ENCODE assay signal across 21 cellular contexts in the genomic region with DNA sequence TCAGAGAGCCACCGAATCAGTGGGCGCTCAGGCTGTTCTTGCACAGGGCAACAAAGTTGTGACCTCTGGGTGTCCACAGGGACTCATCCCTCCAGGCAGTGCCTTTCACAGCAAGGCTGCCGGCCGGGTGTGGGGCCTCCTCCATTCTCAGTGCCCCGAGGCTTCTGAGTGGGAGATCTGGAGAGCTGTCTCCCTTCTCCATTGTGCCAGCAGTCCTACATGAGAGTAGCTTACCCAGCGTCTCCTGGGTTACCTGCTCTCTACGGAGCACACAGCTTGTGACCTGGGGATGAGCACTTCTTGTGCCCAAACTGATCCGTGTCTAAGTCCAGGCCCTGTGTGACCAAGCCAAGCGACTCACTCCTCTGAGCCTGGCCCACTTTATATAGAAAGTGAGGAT.
"Had no signal": no experiment of that assay in that cellular context is flagged by ENCODE, and none has a peak within 500 bp of the region (broad histone marks: within the 10 kb centered on the region; RNA-seq: fewer than 3 reads in every experiment).

No MANE protein-coding gene starts in this region.

- H3K4me3 Mint-ChIP-seq: effector memory CD8-positive, alpha-beta T cell; natural killer cell; neural crest cell; stimulated activated naive B cell treated with anti-CD40 and anti-IgM and Interleukin-4, amounts not matched to agents 10 μg/mL and 1 μg/mL and 100 μg/mL, for 72 hours; stimulated activated naive CD8-positive, alpha-beta T cell treated with anti-CD3 and anti-CD28 coated beads, Interleukin-15, amount 100 ng/mL, for 72 hours had no signal

- H3K9me3 Mint-ChIP-seq: natural killer cell; neural crest cell; stimulated activated naive B cell treated with anti-CD40 and anti-IgM and Interleukin-4, amounts not matched to agents 10 μg/mL and 1 μg/mL and 100 μg/mL, for 72 hours had no signal

- H3K4me1 Mint-ChIP-seq: stimulated activated naive B cell treated with anti-CD40 and anti-IgM and Interleukin-4, amounts not matched to agents 10 μg/mL and 1 μg/mL and 100 μg/mL, for 72 hours; stimulated activated naive CD8-positive, alpha-beta T cell treated with anti-CD3 and anti-CD28 coated beads, Interleukin-15, amount 100 ng/mL, for 72 hours had no signal

- H3K27ac Mint-ChIP-seq: effector memory CD8-positive, alpha-beta T cell; natural killer cell; stimulated activated naive B cell treated with anti-CD40 and anti-IgM and Interleukin-4, amounts not matched to agents 10 μg/mL and 1 μg/mL and 100 μg/mL, for 72 hours; stimulated activated naive CD8-positive, alpha-beta T cell treated with anti-CD3 and anti-CD28 coated beads, Interleukin-15, amount 100 ng/mL, for 72 hours had no signal

- H3K4me3 ChIP-seq: esophagus squamous epithelium, gastroesophageal sphincter, mucosa of descending colon, ovary, skin epidermis, testis, tibial nerve had no signal

- H3K36me3 ChIP-seq: ovary had no signal

- H3K27me3 ChIP-seq: esophagus squamous epithelium, gastroesophageal sphincter, ovary, testis, tibial nerve had no signal

- DNase-seq: central memory CD4-positive, alpha-beta T cell; effector memory CD8-positive, alpha-beta T cell; esophagus squamous epithelium; foreskin fibroblast; hippocampal formation; kidney glomerular epithelial cell; mammary epithelial cell; mucosa of descending colon; natural killer cell; ovary; stimulated activated CD4-positive, alpha-beta T cell treated with anti-CD3 and anti-CD28 coated beads, Interleukin-2, amount 100 ng/mL, for 24 hours; stimulated activated CD4-positive, alpha-beta T cell treated with anti-CD3 and anti-CD28 coated beads, Interleukin-4, amount 100 ng/mL, for 4 hours; stimulated activated naive B cell treated with anti-CD40 and anti-IgM and Interleukin-4, amounts not matched to agents 10 μg/mL and 1 μg/mL and 100 μg/mL, for 72 hours; stimulated activated naive CD8-positive, alpha-beta T cell treated with anti-CD3 and anti-CD28 coated beads, Interleukin-15, amount 100 ng/mL, for 72 hours; testis had no signal

- H3K4me1 ChIP-seq: esophagus squamous epithelium, testis had no signal

- ATAC-seq: effector memory CD8-positive, alpha-beta T cell; gastroesophageal sphincter; mucosa of descending colon; natural killer cell; sciatic nerve; stimulated activated naive B cell treated with anti-CD40 and anti-IgM and Interleukin-4, amounts not matched to agents 10 μg/mL and 1 μg/mL and 100 μg/mL, for 72 hours; stimulated activated naive CD8-positive, alpha-beta T cell treated with anti-CD3 and anti-CD28 coated beads, Interleukin-15, amount 100 ng/mL, for 72 hours had no signal

- H3K27ac ChIP-seq: epithelial cell of prostate, esophagus squamous epithelium, gastroesophageal sphincter, ovary, skin epidermis, testis had no signal

- H3K9me3 ChIP-seq: esophagus squamous epithelium, gastroesophageal sphincter, mucosa of descending colon, ovary, testis, tibial nerve had no signal

- H3K36me3 Mint-ChIP-seq: natural killer cell; stimulated activated naive B cell treated with anti-CD40 and anti-IgM and Interleukin-4, amounts not matched to agents 10 μg/mL and 1 μg/mL and 100 μg/mL, for 72 hours had no signal

- H3K27me3 Mint-ChIP-seq: effector memory CD8-positive, alpha-beta T cell; stimulated activated naive B cell treated with anti-CD40 and anti-IgM and Interleukin-4, amounts not matched to agents 10 μg/mL and 1 μg/mL and 100 μg/mL, for 72 hours; stimulated activated naive CD8-positive, alpha-beta T cell treated with anti-CD3 and anti-CD28 coated beads, Interleukin-15, amount 100 ng/mL, for 72 hours had no signal
